12 cellular contexts compared by ENCODE assay signal in the genomic region with DNA sequence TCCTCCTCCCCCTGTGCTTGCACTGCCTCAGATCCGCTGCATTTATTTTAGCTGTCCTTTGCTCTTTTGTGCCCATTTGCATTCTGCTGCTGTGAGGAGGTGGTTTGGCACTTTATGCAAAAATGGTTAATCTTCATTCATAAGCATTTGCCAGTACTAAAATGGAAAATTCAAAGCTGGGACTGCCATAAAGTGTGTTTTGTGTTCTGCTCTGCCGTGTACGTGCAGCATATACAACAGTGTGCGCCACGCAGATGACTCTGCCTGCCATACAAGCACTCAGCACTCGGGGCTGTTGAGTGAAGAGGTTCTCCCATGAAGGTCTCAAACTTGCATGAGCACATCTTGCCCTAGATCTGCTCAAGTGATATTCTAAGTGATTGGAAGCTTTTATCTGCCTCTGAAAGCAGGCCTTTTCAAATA.
DNase-seq lines count a peak whose midpoint lies in the region; ATAC-seq, FAIRE-seq and TF ChIP-seq lines count a peak whose summit lies in the region.
"Had no signal": no experiment of that assay in that cellular context is flagged by ENCODE, and none has a peak within 500 bp of the region (broad histone marks: within the 10 kb centered on the region; RNA-seq: fewer than 3 reads in every experiment).

No MANE protein-coding gene starts in this region.

- peak; percentile 30 for ATAC-seq in lung (ENCODE audit: insufficient read depth, low FRiP score)
- ATAC-seq in GM18858 (IDR thresholded peaks at IDR 0.05; ENCODE audit: unreplicated experiment): no peak
- ATAC-seq: left colon had no signal

- H3K27me3 ChIP-seq in HUES6 (ENCODE audit: control insufficient read depth, insufficient read depth, low read length): no peaks in the 10 kb centered on the region
- no peaks in the 10 kb centered on the region for H3K27me3 ChIP-seq in lung (ENCODE audit: control insufficient read depth, insufficient read depth)
- no peaks in the 10 kb centered on the region for H3K27me3 ChIP-seq in small intestine (ENCODE audit: control insufficient read depth in 2 of 2, insufficient read depth in 2 of 2, low read length in 2 of 2)

- H3K27ac ChIP-seq in HUES6 (ENCODE audit: low read depth, low read length) (peak overlapping the region; percentile 58; the same call in 1 of the 2 replicates), angular gyrus (ENCODE audit: low read depth, low read length) (peak overlapping the region; percentile 42), lung (ENCODE audit: low read depth in 1 of 2, low read length in 1 of 2) (peak overlapping the region in 1 of 2 donors; percentile 43), small intestine (ENCODE audit: low read depth in 1 of 2, low read length in 1 of 2) (peak overlapping the region in 1 of 2 donors; percentile 0)

- H3K9me3 ChIP-seq in HUES6 (ENCODE audit: control insufficient read depth, insufficient read depth, low read depth, low read length) (no peaks in the 10 kb centered on the region), lung (ENCODE audit: control insufficient read depth in 2 of 2, insufficient read depth in 1 of 2, low read length in 1 of 2) (no peaks in the 10 kb centered on the region), small intestine (ENCODE audit: control insufficient read depth, low read depth) (no peaks in the 10 kb centered on the region)

- peak; percentile 42 for DNase-seq in ACHN
- no peak for DNase-seq in lung (ENCODE audit: low spot score)
- DNase-seq in DMS153 treated with DMSO at 0.1 percent for 48 hours (lab: John Stamatoyannopoulos, UW; ENCODE audit: unreplicated experiment): no peak
- DNase-seq in small intestine: no peak
- no peak for DNase-seq in HPDE6-E6E7 (ENCODE audit: extremely low spot score)
- DNase-seq: effector memory CD4-positive, alpha-beta T cell; KBM-7; left colon; SHP77 had no signal

- H3K4me3 ChIP-seq in HUES6 (ENCODE audit: low read depth, low read length) (peak overlapping the region; percentile 36; the same call in 1 of the 2 replicates), lung (no peak overlapping the region), small intestine (ENCODE audit: low read depth in 1 of 2, low read length in 2 of 2) (peak overlapping the region in 1 of 2 donors; percentile 55)

- TF ChIP-seq CTCF in lung (IDR thresholded peaks at IDR 0.05; ENCODE audit: control extremely low read depth, extremely low read depth): no peak

- in situ Hi-C loops in ACHN (cut with HindIII; ENCODE audit: low pct_ligation_motif_present, low pct_unique_long_range_greater_than_20kb, low sequenced_read_pairs): no loop called here

- H3K9ac ChIP-seq in HUES6 (ENCODE audit: low read length): peak overlapping the region; percentile 15

- H3K4me1 ChIP-seq in HUES6 (ENCODE audit: control insufficient read depth, insufficient read depth, low read length): peaks cover 78% of the 10 kb centered on the region
- peaks cover 16 to 37% of the 10 kb centered on the region in 2 donors for H3K4me1 ChIP-seq in lung (ENCODE audit: control insufficient read depth in 2 of 2, insufficient read depth in 2 of 2, low read length in 2 of 2)
- peaks cover 8 to 22% of the 10 kb centered on the region in 2 donors for H3K4me1 ChIP-seq in small intestine (ENCODE audit: control insufficient read depth in 2 of 2, insufficient read depth in 1 of 2, low read depth in 1 of 2, low read length in 1 of 2)

- 65 to 85% methylated on average over 6 of the region's 6 CpGs for WGBS in lung, 2 donors
- WGBS in small intestine, 3 donors: 83 to 92% (median 87%) methylated on average over 6 of the region's 6 CpGs

- no peak for FAIRE-seq in small intestine (lab: Jason Lieb, UNC)

- no peaks in the 10 kb centered on the region; the same call in 1 of the 2 replicates for H3K36me3 ChIP-seq in HUES6 (ENCODE audit: control insufficient read depth, insufficient read depth, low read length)
- no peaks in the 10 kb centered on the region for H3K36me3 ChIP-seq in lung (ENCODE audit: control insufficient read depth in 2 of 2, insufficient read depth in 2 of 2, low read length in 2 of 2)
- no peaks in the 10 kb centered on the region for H3K36me3 ChIP-seq in small intestine (ENCODE audit: control insufficient read depth in 2 of 2, insufficient read depth in 2 of 2, low read length in 2 of 2)
